In genomic region chr11:75567971-75568370, GRCh38 we compare ENCODE assay signal across 1 cellular context.
TF ChIP-seq lines count a peak whose summit lies in the region.

No MANE protein-coding gene starts in this region.

TF ChIP-seq in IMR-90, 13 proteins besides CTCF, POLR2A, EP300 and RAD21:
- no peak for TF ChIP-seq MAFK (IDR thresholded peaks at IDR 0.05; ENCODE audit: low read depth, low read length)
- TF ChIP-seq CEBPB (IDR thresholded peaks at IDR 0.05; ENCODE audit: low read depth, low read length): no peak
- TF ChIP-seq RCOR1 (IDR thresholded peaks at IDR 0.05; ENCODE audit: insufficient replicate concordance, low read length): no peak
- no peak for TF ChIP-seq MAZ (IDR thresholded peaks at IDR 0.05; ENCODE audit: borderline replicate concordance, low read depth, low read length)
- no peak for TF ChIP-seq SMC3 (IDR thresholded peaks at IDR 0.05; ENCODE audit: low read depth, low read length)
- TF ChIP-seq BHLHE40 (IDR thresholded peaks at IDR 0.05; ENCODE audit: low read depth, low read length): no peak
- TF ChIP-seq ELK1 (IDR thresholded peaks at IDR 0.05; ENCODE audit: borderline replicate concordance, low read depth, low read length): no peak
